ENCODE assay signal across 8 cellular contexts in the genomic region with DNA sequence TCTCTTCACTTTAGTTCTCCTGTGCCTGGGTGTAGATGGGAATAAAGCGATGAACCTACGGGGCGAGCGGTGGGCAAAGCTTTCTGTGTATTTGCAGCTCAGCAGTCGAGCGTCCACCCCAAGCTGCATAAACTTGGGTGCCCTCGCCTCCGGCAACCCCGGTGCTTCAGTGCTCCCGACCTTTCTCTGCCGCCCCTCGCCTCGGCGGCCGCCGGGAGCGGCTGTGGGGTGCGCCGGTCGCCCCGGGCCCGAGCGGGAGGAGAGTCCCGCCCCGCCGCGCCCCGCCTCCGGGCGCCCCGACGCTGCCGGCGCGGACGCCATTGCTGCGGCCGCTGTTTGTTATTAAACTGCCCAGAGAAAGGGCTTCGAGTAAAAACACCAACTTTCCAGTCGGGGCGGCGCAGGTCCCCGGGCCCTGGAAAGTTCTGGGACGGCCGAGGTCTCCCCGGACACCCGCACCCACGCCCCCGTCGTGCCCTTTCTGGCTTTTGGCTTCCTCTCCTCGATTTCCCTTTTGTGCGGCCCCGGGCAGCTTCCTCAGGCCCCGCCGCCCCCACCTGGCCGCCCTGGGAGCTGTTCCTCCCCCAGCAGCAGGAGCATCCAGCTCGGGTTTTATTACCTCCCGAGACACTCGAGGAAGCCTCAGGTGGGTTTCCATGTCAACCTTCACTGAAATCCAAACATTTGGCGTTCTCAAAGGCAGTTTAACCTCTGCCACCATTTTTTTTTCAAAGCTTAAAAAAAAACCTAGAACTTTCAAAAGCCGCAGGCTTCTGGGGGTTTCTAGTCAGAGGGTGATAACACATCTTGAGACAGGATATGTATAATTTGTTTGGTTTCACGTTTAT.
A peak's percentile ranks its signal among the peaks of the same experiment; 100 is the strongest.
DNase-seq lines count a peak whose midpoint lies in the region; ATAC-seq lines count a peak whose summit lies in the region.

No MANE protein-coding gene starts in this region.

- H3K4me3 ChIP-seq in HUES64 (ENCODE audit: low read length) (peak overlapping the region; percentile 42), SK-N-MC (peak overlapping the region; percentile 70)

- no peaks in the 10 kb centered on the region for H3K36me3 Mint-ChIP-seq in activated naive CD8-positive, alpha-beta T cell treated with anti-CD3 and anti-CD28 coated beads for 36 hours

- H3K4me1 ChIP-seq in HUES64 (ENCODE audit: insufficient read depth, low read length) = peaks cover 16% of the 10 kb centered on the region

- H3K4me1 Mint-ChIP-seq in activated naive CD8-positive, alpha-beta T cell treated with anti-CD3 and anti-CD28 coated beads for 36 hours = peaks cover 46% of the 10 kb centered on the region

- intact Hi-C loops in cardiac septum (cut with DNase I) = loop anchor here (1.0 to 10.0 kb wide), 6 partner anchors 41 to 459 kb away; partner anchors contain the start of genes CENPK and PPWD1

- H3K4me3 Mint-ChIP-seq in activated naive CD8-positive, alpha-beta T cell treated with anti-CD3 and anti-CD28 coated beads for 36 hours = peak overlapping the region; percentile 72

- H3K9me3 Mint-ChIP-seq in activated naive CD8-positive, alpha-beta T cell treated with anti-CD3 and anti-CD28 coated beads for 36 hours = no peaks in the 10 kb centered on the region

- H3K9ac ChIP-seq in HUES64 (ENCODE audit: low read depth, low read length) = peak overlapping the region; percentile 69
- no peak overlapping the region for H3K9ac ChIP-seq in SK-N-MC (ENCODE audit: insufficient read length)

- H3K27me3 ChIP-seq in HUES64 (ENCODE audit: insufficient read depth, low read length) = no peaks in the 10 kb centered on the region

- DNase-seq in D341Med (ENCODE audit: low spot score) = peak; percentile 48
- DNase-seq in SK-N-MC (ENCODE audit: low read depth, low spot score) = no peak
- DNase-seq in activated naive CD8-positive, alpha-beta T cell treated with anti-CD3 and anti-CD28 coated beads for 36 hours = peak; percentile 48
- peak; percentile 84 for DNase-seq in cardiac septum (ENCODE audit: low spot score)
- peak; percentile 15 for DNase-seq in putamen (ENCODE audit: low spot score)
- no peak for DNase-seq in 8988T

- peak overlapping the region; percentile 86 for H3K27ac Mint-ChIP-seq in activated naive CD8-positive, alpha-beta T cell treated with anti-CD3 and anti-CD28 coated beads for 36 hours

- no peak overlapping the region for H3K27ac ChIP-seq in HUES64 (ENCODE audit: low read depth, low read length)
- no peak overlapping the region for H3K27ac ChIP-seq in SK-N-MC

- peak; percentile 68 for ATAC-seq in GM21381 (IDR thresholded peaks at IDR 0.05; ENCODE audit: unreplicated experiment)

- H3K36me3 ChIP-seq in HUES64 (ENCODE audit: insufficient read depth, low read length) (no peaks in the 10 kb centered on the region), SK-N-MC (ENCODE audit: insufficient read depth, low read length) (no peaks in the 10 kb centered on the region)

- 54% methylated on average over 62 of the region's 62 CpGs for WGBS in HUES64

- no peaks in the 10 kb centered on the region for H3K27me3 Mint-ChIP-seq in activated naive CD8-positive, alpha-beta T cell treated with anti-CD3 and anti-CD28 coated beads for 36 hours

- H3K9me3 ChIP-seq in HUES64 (ENCODE audit: insufficient read depth, low read depth, low read length) (no peaks in the 10 kb centered on the region), SK-N-MC (ENCODE audit: low read depth, low read length) (no peaks in the 10 kb centered on the region)

Comparison
In these comparisons a context has a peak if more than half of its experiments do, and no peak if none do; other contexts are left out.
1. DNase-seq: peak in D341Med (single experiment), activated naive CD8-positive, alpha-beta T cell treated with anti-CD3 and anti-CD28 coated beads for 36 hours (single experiment), cardiac septum (single experiment) and putamen (single experiment); none in SK-N-MC (single experiment) and 8988T (single experiment).